Comparison of ENCODE assay signal across 8 cellular contexts in genomic region chr6:30570760-30571084, GRCh38. TPM values are rescaled to one million over a fixed set of nuclear protein-coding genes. Genes with fewer than 3 reads are reported as not detected.
DNase-seq lines count a peak whose midpoint lies in the region; ATAC-seq and TF ChIP-seq lines count a peak whose summit lies in the region.

No MANE protein-coding gene starts in this region.

- TF ChIP-seq POLR2A in thyroid gland (IDR thresholded peaks at IDR 0.05), result no peak

- in situ Hi-C loops in astrocyte of the cerebellum (cut with HindIII; ENCODE audit: low sequenced_read_pairs), result no loop called here

- WGBS in thyroid gland, 2 donors, result 1% methylated on average over 17 of the region's 17 CpGs

- H3K27ac ChIP-seq in AG04450 (ENCODE audit: low read depth, low read length), result peak overlapping the region; percentile 69
- H3K27ac ChIP-seq in layer of hippocampus (ENCODE audit: low read depth, low read length), result peak overlapping the region; percentile 62
- peak overlapping the region; percentile 56 to 82 (median 77) for H3K27ac ChIP-seq in thyroid gland

- DNase-seq in AG04450 (ENCODE audit: low read depth, low spot score) (no peak), astrocyte of the cerebellum (ENCODE audit: low read depth) (no peak), thyroid gland (no peak), NCI-H524 (lab: John Stamatoyannopoulos, UW) (no peak), pons (ENCODE audit: low spot score) (no peak)

- ATAC-seq in GM19324 (IDR thresholded peaks at IDR 0.05; ENCODE audit: low FRiP score, unreplicated experiment) (peak; percentile 23), HG03442 (IDR thresholded peaks at IDR 0.05; ENCODE audit: unreplicated experiment) (peak; percentile 19)

- peak overlapping the region; percentile 73 for H3K4me3 ChIP-seq in AG04450 (ENCODE audit: low read depth, low read length)
- peak overlapping the region; percentile 63 for H3K4me3 ChIP-seq in astrocyte of the cerebellum (ENCODE audit: low read depth, low read length)
- H3K4me3 ChIP-seq in thyroid gland (replicated peaks in 1 of 3), result peak overlapping the region in 2 of 3 donors; percentile 50 to 65

- POLR2A ChIA-PET in AG04450 (lab: Yijun Ruan, JAX), result interaction anchor here (0.9 to 1.8 kb wide), 8 partner anchors 14 to 120 kb away, joined by 3 to 14 read pairs (median 5); partner anchors contain the start of genes GNL1, MRPS18B, NRM and PRR3

- H3K36me3 ChIP-seq in thyroid gland, result no peaks in the 10 kb centered on the region

- H3K9me3 ChIP-seq in AG04450 (ENCODE audit: control insufficient read depth, insufficient read depth, low read length) (no peaks in the 10 kb centered on the region), thyroid gland (no peaks in the 10 kb centered on the region)

- H3K4me1 ChIP-seq in thyroid gland, result peaks cover 14 to 16% of the 10 kb centered on the region in 2 donors

- TF ChIP-seq CTCF in AG04450 (IDR thresholded peaks at IDR 0.05; ENCODE audit: low read depth, low read length) (no peak), astrocyte of the cerebellum (IDR thresholded peaks at IDR 0.05; ENCODE audit: low read depth, low read length, missing control alignments) (no peak), thyroid gland (IDR thresholded peaks at IDR 0.05) (peak in 1 of 6 experiments; percentile 13)

- CTCF ChIA-PET in AG04450 (lab: Charles Lee), result interaction anchor here (1.0 to 2.1 kb wide), 6 partner anchors 26 to 88 kb away, joined by 3 to 8 read pairs (median 6); no protein-coding TSS in a partner anchor

- H3K27me3 ChIP-seq in AG04450 (ENCODE audit: control insufficient read depth, insufficient read depth, low read length) (no peaks in the 10 kb centered on the region), layer of hippocampus (ENCODE audit: control insufficient read depth, insufficient read depth, low read length) (no peaks in the 10 kb centered on the region), thyroid gland (no peaks in the 10 kb centered on the region)

- intact Hi-C loops in thyroid gland (cut with DNase I), result no loop called here

RNA-seq across cellular contexts. Expression of gene ABCF1, which starts 0.5 kb away (rescaled TPM):
- polyA plus RNA-seq in AG04450 (2011; rRNA removed), result 32.3 and 38.7 TPM in 2 replicates
- 75.5 and 88.4 TPM in 2 replicates for polyA minus RNA-seq in AG04450 (2011; rRNA and poly(A)+ RNA removed)
- total RNA-seq in thyroid gland, result 10 to 100 TPM; 41.4 to 47.1 (median 43.5) TPM

RNA-seq across cellular contexts. Expression of gene PRR3, which starts 13.6 kb away (rescaled TPM):
- 26.8 and 27.3 TPM in 2 replicates for polyA plus RNA-seq in AG04450 (2011; rRNA removed)
- 33.7 and 37.1 TPM in 2 replicates for polyA minus RNA-seq in AG04450 (2011; rRNA and poly(A)+ RNA removed)
- total RNA-seq in thyroid gland, result 10 to 100 TPM in 2 of 4 donors, 1 to 10 TPM in 2; 7.4 to 18.0 (median 12.2) TPM

RNA-seq across cellular contexts. Expression of gene GNL1, which starts 14.4 kb away (rescaled TPM):
- polyA plus RNA-seq in AG04450 (2011; rRNA removed), result 41.7 and 50.0 TPM in 2 replicates
- 54.3 and 61.5 TPM in 2 replicates for polyA minus RNA-seq in AG04450 (2011; rRNA and poly(A)+ RNA removed)
- 10 to 100 TPM; 33.9 to 77.7 (median 37.7) TPM for total RNA-seq in thyroid gland

RNA-seq across cellular contexts. Expression of gene PPP1R10, which starts 46.3 kb away (rescaled TPM):
- polyA plus RNA-seq in AG04450 (2011; rRNA removed), result 32.9 and 43.2 TPM in 2 replicates
- 130 and 148 TPM in 2 replicates for polyA minus RNA-seq in AG04450 (2011; rRNA and poly(A)+ RNA removed)
- total RNA-seq in thyroid gland, result 10 to 100 TPM; 49.1 to 72.2 (median 57.0) TPM

RNA-seq across cellular contexts. Expression of gene MRPS18B, which starts 46.9 kb away (rescaled TPM):
- 56.6 and 59.8 TPM in 2 replicates for polyA plus RNA-seq in AG04450 (2011; rRNA removed)
- polyA minus RNA-seq in AG04450 (2011; rRNA and poly(A)+ RNA removed), result 40.5 and 47.8 TPM in 2 replicates
- total RNA-seq in thyroid gland, result 10 to 100 TPM; 47.0 to 82.5 (median 64.6) TPM
